In genomic region chr11:73784080-73784634, GRCh38 we compare ENCODE assay signal across 1 cellular context.
TF ChIP-seq lines count a peak whose summit lies in the region.

No MANE protein-coding gene starts in this region.

TF ChIP-seq in HepG2, 621 proteins besides CTCF, POLR2A, EP300 and RAD21 (continued from another document and continues in another):
- TF ChIP-seq TBX2 (CRISPR knock-in tag; IDR thresholded peaks at IDR 0.05; ENCODE audit: borderline replicate concordance) (peak; percentile 53; the same call in 1 of the 2 replicates), ZBTB7A (CRISPR knock-in tag; IDR thresholded peaks at IDR 0.05) (no peak), ZNF331 (CRISPR knock-in tag; IDR thresholded peaks at IDR 0.05) (peak; percentile 65; the same call in 1 of the 2 replicates), ZNF275 (CRISPR knock-in tag; IDR thresholded peaks at IDR 0.05; ENCODE audit: borderline replicate concordance) (no peak), KLF9 (CRISPR knock-in tag; IDR thresholded peaks at IDR 0.05; ENCODE audit: low read depth) (no peak), CENPBD1 (CRISPR knock-in tag; IDR thresholded peaks at IDR 0.05; ENCODE audit: borderline replicate concordance, low read depth) (no peak), PRDM10 (CRISPR knock-in tag; IDR thresholded peaks at IDR 0.05; ENCODE audit: low read depth) (0 out of 2 replicates have a peak, but pooled peaks have one; percentile 42), ZBTB49 (CRISPR knock-in tag; IDR thresholded peaks at IDR 0.05; ENCODE audit: borderline replicate concordance) (no peak), KDM4B (CRISPR knock-in tag; IDR thresholded peaks at IDR 0.05) (peak; percentile 59; the same call in 1 of the 2 replicates), MXI1 (IDR thresholded peaks at IDR 0.05; ENCODE audit: borderline replicate concordance, low read depth, low read length) (no peak), ZFP36 (IDR thresholded peaks at IDR 0.05; ENCODE audit: borderline replicate concordance, low read depth, low read length, partially characterized antibody) (no peak), GATAD1 (CRISPR knock-in tag; IDR thresholded peaks at IDR 0.05) (no peak), KLF11 (CRISPR knock-in tag; IDR thresholded peaks at IDR 0.05) (no peak), MED8 (CRISPR knock-in tag; IDR thresholded peaks at IDR 0.05; ENCODE audit: insufficient replicate concordance) (no peak), HMG20A (CRISPR knock-in tag; IDR thresholded peaks at IDR 0.05; ENCODE audit: borderline replicate concordance) (peak; percentile 45; the same call in 1 of the 2 replicates), ZFP1 (CRISPR knock-in tag; IDR thresholded peaks at IDR 0.05) (no peak), SKIL (CRISPR knock-in tag; IDR thresholded peaks at IDR 0.05; ENCODE audit: borderline replicate concordance) (no peak), ZNF574 (CRISPR knock-in tag; IDR thresholded peaks at IDR 0.05) (peak; percentile 24; the same call in 1 of the 2 replicates), ZNF839 (CRISPR knock-in tag; IDR thresholded peaks at IDR 0.05; ENCODE audit: borderline replicate concordance) (no peak), ZNF350 (CRISPR knock-in tag; IDR thresholded peaks at IDR 0.05; ENCODE audit: borderline replicate concordance, low read depth) (no peak), SUZ12 (IDR thresholded peaks at IDR 0.05; ENCODE audit: low read depth, low read length) (no peak), KAT8 (CRISPR knock-in tag; IDR thresholded peaks at IDR 0.05) (peak; percentile 69; the same call in 1 of the 2 replicates), ZNF329 (CRISPR knock-in tag; IDR thresholded peaks at IDR 0.05; ENCODE audit: low read depth) (no peak), HHEX (CRISPR knock-in tag; IDR thresholded peaks at IDR 0.05) (0 out of 2 replicates have a peak, but pooled peaks have one; percentile 7), CEBPB (IDR thresholded peaks at IDR 0.05; ENCODE audit: borderline replicate concordance, low read depth, low read length) (peak; percentile 97), ZNF18 (CRISPR knock-in tag; IDR thresholded peaks at IDR 0.05; ENCODE audit: insufficient replicate concordance) (peak; percentile 95), BCLAF1 (IDR thresholded peaks at IDR 0.05) (no peak), E2F2 (CRISPR knock-in tag; IDR thresholded peaks at IDR 0.05; ENCODE audit: borderline replicate concordance) (no peak), HINFP (CRISPR knock-in tag; IDR thresholded peaks at IDR 0.05; ENCODE audit: low read depth) (0 out of 2 replicates have a peak, but pooled peaks have one; percentile 46), SOX5 (CRISPR knock-in tag; IDR thresholded peaks at IDR 0.05; ENCODE audit: borderline replicate concordance) (peak; percentile 42; the same call in 1 of the 2 replicates), ISX (CRISPR knock-in tag; conservative IDR thresholded peaks at IDR 0.05) (no peak), ZNF780A (CRISPR knock-in tag; IDR thresholded peaks at IDR 0.05) (no peak), ZNF776 (CRISPR knock-in tag; IDR thresholded peaks at IDR 0.05) (no peak), RARA (CRISPR knock-in tag; IDR thresholded peaks at IDR 0.05) (peak; percentile 42; the same call in 1 of the 2 replicates)
